23 cellular contexts compared by ENCODE assay signal in genomic region chr16:71296584-71297133, GRCh38.
"Had no signal": no experiment of that assay in that cellular context is flagged by ENCODE, and none has a peak within 500 bp of the region (broad histone marks: within the 10 kb centered on the region; RNA-seq: fewer than 3 reads in every experiment).

No MANE protein-coding gene starts in this region.

- H3K9ac ChIP-seq: parathyroid adenoma had no signal

- H3K4me3 ChIP-seq: colonic mucosa, gastroesophageal sphincter, hepatocyte, psoas muscle, smooth muscle cell, stomach, thyroid gland had no signal

- DNase-seq: activated CD4-positive, alpha-beta T cell treated with anti-CD3 and anti-CD28 coated beads for 36 hours; activated CD4-positive, CD25-positive, alpha-beta regulatory T cell; activated effector memory CD4-positive, alpha-beta T cell treated with Interleukin-2 at 50 U/mL for 16 hours; activated naive CD4-positive, alpha-beta T cell treated with Interleukin-2 at 50 U/mL for 16 hours; anterior cingulate cortex; cerebellar nuclear complex; colonic mucosa; effector CD8-positive, alpha-beta T cell; erythroblast; islet precursor cell; midbrain; naive thymus-derived CD8-positive, alpha-beta T cell; nucleus accumbens; psoas muscle; stimulated activated CD4-positive, alpha-beta T cell treated with anti-CD3 and anti-CD28 coated beads, Interleukin-15, amount 100 ng/mL, for 24 hours; stimulated activated CD4-positive, alpha-beta T cell treated with anti-CD3 and anti-CD28 coated beads, Interleukin-2, amount 100 ng/mL, for 24 hours; stimulated activated naive B cell treated with anti-CD40 and anti-IgM and Interleukin-4, amounts not matched to agents 10 μg/mL and 1 μg/mL and 100 μg/mL, for 72 hours; stomach; thyroid gland had no signal

- H3K36me3 ChIP-seq: colonic mucosa, gastroesophageal sphincter, stomach, thyroid gland had no signal

- H3K27me3 ChIP-seq: colonic mucosa, thyroid gland had no signal

- H3K79me2 ChIP-seq: hepatocyte, parathyroid adenoma had no signal

- H3K4me2 ChIP-seq: hepatocyte, smooth muscle cell had no signal

- H2AFZ ChIP-seq: hepatocyte, parathyroid adenoma had no signal

- H3K9me3 ChIP-seq: colonic mucosa, gastroesophageal sphincter, psoas muscle, stomach, thyroid gland had no signal

- ATAC-seq: activated CD4-positive, alpha-beta T cell treated with anti-CD3 and anti-CD28 coated beads for 36 hours; gastroesophageal sphincter; naive thymus-derived CD8-positive, alpha-beta T cell; psoas muscle; stimulated activated naive B cell treated with anti-CD40 and anti-IgM and Interleukin-4, amounts not matched to agents 10 μg/mL and 1 μg/mL and 100 μg/mL, for 72 hours had no signal

- H3K4me1 ChIP-seq: colonic mucosa, gastroesophageal sphincter, parathyroid adenoma, psoas muscle, stomach, thyroid gland had no signal

- H3K27ac ChIP-seq: colonic mucosa, gastroesophageal sphincter, hepatocyte, parathyroid adenoma, psoas muscle, stomach, thyroid gland had no signal
